1 cellular context compared by ENCODE assay signal in genomic region chr14:72521045-72521444, GRCh38.
A peak's percentile ranks its signal among the peaks of the same experiment; 100 is the strongest.
TF ChIP-seq lines count a peak whose summit lies in the region.

No MANE protein-coding gene starts in this region.

TF ChIP-seq in GM12878, 131 proteins besides CTCF, POLR2A, EP300 and RAD21:
- peak; percentile 65; the same call in 1 of the 2 replicates for TF ChIP-seq TCF12 (IDR thresholded peaks at IDR 0.05; ENCODE audit: low read depth, low read length)
- no peak for TF ChIP-seq DPF2 (IDR thresholded peaks at IDR 0.05)
- no peak for TF ChIP-seq CEBPZ (IDR thresholded peaks at IDR 0.05; ENCODE audit: low read depth, low read length)
- no peak for TF ChIP-seq TARDBP (IDR thresholded peaks at IDR 0.05; ENCODE audit: borderline replicate concordance)
- peak in 1 of 2 experiments; percentile 77; a peak in 1 of 4 replicates for TF ChIP-seq CEBPB (IDR thresholded peaks at IDR 0.05; ENCODE audit: borderline replicate concordance in 1 of 2, low read depth in 2 of 2, low read length in 2 of 2)
- peak; percentile 98 for TF ChIP-seq RUNX3 (IDR thresholded peaks at IDR 0.05; ENCODE audit: low read length)
- peak; percentile 61; the same call in 1 of the 2 replicates for TF ChIP-seq CREM (IDR thresholded peaks at IDR 0.05; ENCODE audit: low read depth)
- TF ChIP-seq NKRF (conservative IDR thresholded peaks at IDR 0.05) = no peak
- peak; percentile 22; the same call in 1 of the 2 replicates for TF ChIP-seq PML (IDR thresholded peaks at IDR 0.05; ENCODE audit: low read length)
- TF ChIP-seq ZSCAN29 (IDR thresholded peaks at IDR 0.05) = no peak
- TF ChIP-seq CREB1 (IDR thresholded peaks at IDR 0.05; ENCODE audit: low read depth) = peak; percentile 49
- peak; percentile 50; the same call in 1 of the 2 replicates for TF ChIP-seq BCL11A (IDR thresholded peaks at IDR 0.05; ENCODE audit: low read depth, low read length)
- peak; percentile 56 for TF ChIP-seq GABPA (IDR thresholded peaks at IDR 0.05; ENCODE audit: low read depth)
- TF ChIP-seq ETV6 (conservative IDR thresholded peaks at IDR 0.05 in 1 of 2, IDR thresholded peaks at IDR 0.05 in 1 of 2; ENCODE audit: borderline replicate concordance in 1 of 2, low read depth in 1 of 2) = peak in 1 of 2 experiments; percentile 79; a peak in 2 of 4 replicates
- peak; percentile 92 for TF ChIP-seq MEF2A (IDR thresholded peaks at IDR 0.05; ENCODE audit: insufficient read depth, low read depth, low read length)
- peak; percentile 85 for TF ChIP-seq JUNB (IDR thresholded peaks at IDR 0.05)
- TF ChIP-seq FOXM1 (IDR thresholded peaks at IDR 0.05; ENCODE audit: low read depth, low read length) = peak; percentile 93
- TF ChIP-seq TCF7 (IDR thresholded peaks at IDR 0.05; ENCODE audit: borderline replicate concordance) = peak; percentile 49; the same call in 1 of the 2 replicates
- TF ChIP-seq MEF2B (IDR thresholded peaks at IDR 0.05; ENCODE audit: partially characterized antibody, poor library complexity, severe bottlenecking) = peak; percentile 20
- TF ChIP-seq RB1 (IDR thresholded peaks at IDR 0.05; ENCODE audit: borderline replicate concordance) = no peak
- TF ChIP-seq PAX5 (IDR thresholded peaks at IDR 0.05; ENCODE audit: borderline replicate concordance, low read depth, low read length) = no peak
- TF ChIP-seq SMARCA5 (IDR thresholded peaks at IDR 0.05) = peak; percentile 58; the same call in 1 of the 2 replicates
- 0 out of 4 replicates have a peak, but pooled peaks of 1 of the 2 experiments have one; percentile 16 for TF ChIP-seq BHLHE40 (IDR thresholded peaks at IDR 0.05; ENCODE audit: borderline replicate concordance in 1 of 2, low read depth in 2 of 2, low read length in 1 of 2)
- peak; percentile 18 for TF ChIP-seq RELA (IDR thresholded peaks at IDR 0.05; ENCODE audit: borderline replicate concordance, partially characterized antibody)
- TF ChIP-seq HCFC1 (IDR thresholded peaks at IDR 0.05; ENCODE audit: low read length) = no peak
- no peak for TF ChIP-seq WRNIP1 (IDR thresholded peaks at IDR 0.05; ENCODE audit: borderline replicate concordance, low read depth, low read length)
- TF ChIP-seq MTA2 (IDR thresholded peaks at IDR 0.05; ENCODE audit: low read depth) = peak; percentile 11; the same call in 1 of the 2 replicates
- peak; percentile 70; the same call in 1 of the 2 replicates for TF ChIP-seq ZBED1 (IDR thresholded peaks at IDR 0.05; ENCODE audit: borderline replicate concordance)
- peak; percentile 84 for TF ChIP-seq CBFB (IDR thresholded peaks at IDR 0.05; ENCODE audit: low read depth)
- 0 out of 2 replicates have a peak, but pooled peaks have one; percentile 55 for TF ChIP-seq MTA3 (IDR thresholded peaks at IDR 0.05; ENCODE audit: borderline replicate concordance, low read length)
- no peak for TF ChIP-seq FOS (IDR thresholded peaks at IDR 0.05; ENCODE audit: borderline replicate concordance, extremely low read depth, insufficient read length)
- TF ChIP-seq IKZF1 (conservative IDR thresholded peaks at IDR 0.05) = peak; percentile 29; the same call in 1 of the 2 replicates
- peak; percentile 95 for TF ChIP-seq NFIC (IDR thresholded peaks at IDR 0.05; ENCODE audit: low read depth, low read length)
- no peak for TF ChIP-seq HDAC2 (IDR thresholded peaks at IDR 0.05)
- TF ChIP-seq TBL1XR1 (IDR thresholded peaks at IDR 0.05; ENCODE audit: low read depth, low read length) = 0 out of 2 replicates have a peak, but pooled peaks have one; percentile 47
- TF ChIP-seq IKZF2 (IDR thresholded peaks at IDR 0.05) = peak; percentile 25 to 42; a peak in 2 of 4 replicates
- no peak for TF ChIP-seq RELB (IDR thresholded peaks at IDR 0.05; ENCODE audit: low read depth)
- TF ChIP-seq ATF2 (IDR thresholded peaks at IDR 0.05; ENCODE audit: low read length) = peak; percentile 68
